Comparison of ENCODE assay signal across 13 cellular contexts in the genomic region with DNA sequence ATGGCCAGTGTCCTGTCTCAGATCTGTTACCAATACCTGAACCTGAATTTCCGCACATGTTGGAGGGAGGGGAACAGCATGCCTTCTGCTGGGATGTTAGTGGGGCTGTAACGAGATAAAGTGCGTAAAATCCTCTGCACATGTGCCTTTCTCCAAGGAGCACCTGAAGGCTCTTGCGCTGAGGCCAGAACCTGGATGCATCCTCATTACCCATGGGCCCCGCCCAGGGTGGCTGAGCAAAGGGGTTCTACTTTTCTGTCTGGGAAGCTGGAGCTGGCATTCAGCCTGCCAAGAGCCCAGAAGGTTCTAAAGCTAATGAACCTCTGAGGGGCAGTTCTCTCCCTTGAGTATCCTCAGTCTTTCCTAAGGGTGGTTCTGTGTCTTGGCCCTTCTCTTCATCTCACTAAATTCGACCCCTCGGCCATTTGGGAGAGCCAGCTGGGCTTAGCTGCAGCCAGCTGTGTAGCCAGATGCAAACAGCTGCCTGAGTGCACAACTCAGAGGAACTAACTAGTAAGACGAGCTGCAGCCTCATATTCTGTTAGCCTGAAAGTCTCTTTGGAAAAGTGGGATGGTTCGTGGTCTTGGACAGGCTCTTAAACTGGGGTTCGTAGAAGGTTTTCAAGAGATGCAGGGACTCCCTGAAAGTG. TPM values are rescaled to one million over a fixed set of nuclear protein-coding genes. Genes with fewer than 3 reads are reported as not detected.
A peak's percentile ranks its signal among the peaks of the same experiment; 100 is the strongest.
DNase-seq lines count a peak whose midpoint lies in the region; ATAC-seq and TF ChIP-seq lines count a peak whose summit lies in the region.
"Had no signal": no experiment of that assay in that cellular context is flagged by ENCODE, and none has a peak within 500 bp of the region (broad histone marks: within the 10 kb centered on the region; RNA-seq: fewer than 3 reads in every experiment).

No MANE protein-coding gene starts in this region.

- no peaks in the 10 kb centered on the region for H3K36me3 Mint-ChIP-seq in T-cell

- H3K9me3 ChIP-seq in BLaER1 treated with 17β-estradiol and CSF1 and Interleukin-3, amounts not matched to agents 10 nM and 100 nM (replicated peaks in 1 of 11), result no peaks in the 10 kb centered on the region
- H3K9me3 ChIP-seq in psoas muscle, result no peaks in the 10 kb centered on the region
- H3K9me3 ChIP-seq: pancreas had no signal

- peaks cover 39 to 51% (median 43%) of the 10 kb centered on the region in 10 experiments for H3K4me1 ChIP-seq in BLaER1 treated with 17β-estradiol and CSF1 and Interleukin-3, amounts not matched to agents 10 nM and 100 nM
- H3K4me1 ChIP-seq in foreskin keratinocyte (peaks cover 22% of the 10 kb centered on the region), psoas muscle (peaks cover 74% of the 10 kb centered on the region)

- no peak overlapping the region for H3K27ac Mint-ChIP-seq in T-cell

- H3K36me3 ChIP-seq in BLaER1 treated with 17β-estradiol and CSF1 and Interleukin-3, amounts not matched to agents 10 nM and 100 nM, result no peaks in the 10 kb centered on the region
- H3K36me3 ChIP-seq in psoas muscle (ENCODE audit: insufficient read depth in 1 of 2, low read depth in 1 of 2), result no peaks in the 10 kb centered on the region
- H3K36me3 ChIP-seq: pancreas had no signal

- no peak for ATAC-seq in T-cell (replicated peaks in 1 of 4)
- ATAC-seq in foreskin keratinocyte, result no peak
- no peak for ATAC-seq in psoas muscle
- no peak for ATAC-seq in HG02884 (IDR thresholded peaks at IDR 0.05; ENCODE audit: unreplicated experiment)
- no peak for ATAC-seq in stimulated activated naive CD8-positive, alpha-beta T cell treated with anti-CD3 and anti-CD28 coated beads, Interleukin-15, Interleukin-2, amounts not matched to agents 100 U/mL and 50 U/mL, for 24 hours
- ATAC-seq in HG03432 (IDR thresholded peaks at IDR 0.05; ENCODE audit: unreplicated experiment), result no peak

- peaks cover 14 to 27% (median 22%) of the 10 kb centered on the region in 3 donors for H3K4me1 Mint-ChIP-seq in T-cell

- 66 to 80% (median 71%) methylated on average over 10 of the region's 10 CpGs for WGBS in psoas muscle, 3 donors

- no peak overlapping the region for H3K9ac ChIP-seq in BLaER1 treated with 17β-estradiol and CSF1 and Interleukin-3, amounts not matched to agents 10 nM and 100 nM

- DNase-seq in T-cell (no peak), foreskin keratinocyte (no peak), psoas muscle (peak in 1 of 2 donors; percentile 37), NCI-H2029 treated with DMSO at 0.1 percent for 48 hours (lab: John Stamatoyannopoulos, UW) (no peak)
- DNase-seq in stimulated activated naive CD8-positive, alpha-beta T cell treated with anti-CD3 and anti-CD28 coated beads, Interleukin-15, Interleukin-2, amounts not matched to agents 100 U/mL and 50 U/mL, for 24 hours, result no peak
- DNase-seq: activated CD4-positive, alpha-beta T cell treated with anti-CD3 and anti-CD28 coated beads, Interleukin-2, amount 50 U/mL, for 48 hours; amygdala; DMS 273 treated with DMSO at 0.1 percent for 48 hours; NCI-H1436 had no signal

- H3K27me3 ChIP-seq in BLaER1 treated with 17β-estradiol and CSF1 and Interleukin-3, amounts not matched to agents 10 nM and 100 nM, result peaks cover 50 to 60% (median 58%) of the 10 kb centered on the region in 11 experiments
- no peaks in the 10 kb centered on the region for H3K27me3 ChIP-seq in foreskin keratinocyte
- no peaks in the 10 kb centered on the region for H3K27me3 ChIP-seq in psoas muscle (ENCODE audit: insufficient read depth in 3 of 3, low read length in 2 of 3)
- H3K27me3 ChIP-seq: pancreas had no signal

- peak overlapping the region; percentile 39 to 84 (median 71); a peak in 14 of 22 replicates for H3K4me2 ChIP-seq in BLaER1 treated with 17β-estradiol and CSF1 and Interleukin-3, amounts not matched to agents 10 nM and 100 nM

- H3K27ac ChIP-seq in BLaER1 treated with 17β-estradiol and CSF1 and Interleukin-3, amounts not matched to agents 10 nM and 100 nM, result no peak overlapping the region
- H3K27ac ChIP-seq in foreskin keratinocyte (peak overlapping the region; percentile 19), psoas muscle (peak overlapping the region; percentile 92)

- TF ChIP-seq CTCF in foreskin keratinocyte (conservative IDR thresholded peaks at IDR 0.05) (no peak), psoas muscle (IDR thresholded peaks at IDR 0.05) (no peak)

- peak overlapping the region; percentile 31 to 94 (median 58) for H3K4me3 Mint-ChIP-seq in T-cell

- POLR2A ChIA-PET in T-cell (lab: Charles Lee), result interaction anchor here in 1 of 2 donors (0.6 kb wide), 1 partner anchor 1534 kb away, joined by 3 read pairs; no protein-coding TSS in a partner anchor

- intact Hi-C loops in psoas muscle (cut with DNase I), result loop anchor here in 1 of 2 donors (5.0 kb wide), 1 partner anchor 34 kb away; no protein-coding TSS in a partner anchor

- no peaks in the 10 kb centered on the region for H3K9me3 Mint-ChIP-seq in T-cell

- H4K20me1 ChIP-seq in BLaER1 treated with 17β-estradiol and CSF1 and Interleukin-3, amounts not matched to agents 10 nM and 100 nM, result peaks cover 0 to 28% (median 12%) of the 10 kb centered on the region in 11 experiments; a peak in 13 of 22 replicates

- CTCF ChIA-PET in T-cell (lab: Charles Lee), result no interaction called here

- H3K4me3 ChIP-seq in BLaER1 treated with 17β-estradiol and CSF1 and Interleukin-3, amounts not matched to agents 10 nM and 100 nM, result no peak overlapping the region
- peak overlapping the region; percentile 76 for H3K4me3 ChIP-seq in psoas muscle

- H3K27me3 Mint-ChIP-seq in T-cell, result peaks cover 0 to 6% of the 10 kb centered on the region in 2 donors

RNA-seq across cellular contexts. Expression of gene ITGA3, which starts 2.5 kb away (rescaled TPM):
- 10 to 100 TPM in 3 of 5 donors, 1 to 10 TPM in 2; 8.5 to 20.0 (median 14.8) TPM for total RNA-seq in T-cell
- 1,046 and 1,112 TPM in 2 replicates for total RNA-seq in foreskin keratinocyte
- polyA plus RNA-seq in foreskin keratinocyte, result 633 and 656 TPM in 2 replicates
- total RNA-seq in psoas muscle, result 10 to 100 TPM in 3 of 4 donors, 1 to 10 TPM in 1; 7.8 to 21.9 (median 15.0) TPM
- polyA plus RNA-seq in psoas muscle, result 10 to 100 TPM in 1 of 3 donors, 1 to 10 TPM in 2; 4.9 to 21.5 (median 5.6) TPM

RNA-seq across cellular contexts. Expression of gene PDK2, which starts 36.7 kb away (rescaled TPM):
- total RNA-seq in T-cell, result 10 to 100 TPM; 18.8 to 37.2 (median 30.0) TPM
- 7.3 and 7.5 TPM in 2 replicates for total RNA-seq in foreskin keratinocyte
- polyA plus RNA-seq in foreskin keratinocyte, result 6.9 and 7.5 TPM in 2 replicates
- total RNA-seq in psoas muscle, result 100 to 1,000 TPM in 2 of 4 donors, 10 to 100 TPM in 2; 79.3 to 213 (median 110) TPM
- 10 to 100 TPM; 50.3 to 99.4 (median 55.2) TPM for polyA plus RNA-seq in psoas muscle

Comparison
In these comparisons a context has a peak if more than half of its experiments do, and no peak if none do; other contexts are left out.
1. H3K27ac ChIP-seq: peak in foreskin keratinocyte (single experiment) and psoas muscle (single experiment); none in BLaER1 treated with 17β-estradiol and CSF1 and Interleukin-3, amounts not matched to agents 10 nM and 100 nM (0 of 11).
2. RNA of gene ITGA3, which starts 2.5 kb away (total RNA-seq): 1,046 to 1,112 TPM in foreskin keratinocyte; 7.8 to 21.9 TPM in psoas muscle and 8.5 to 20.0 TPM in T-cell; every median in the first group is over 10 times any median in the second.